8 cellular contexts compared by ENCODE assay signal in genomic region chrX:386768-387575, GRCh38. TPM values are rescaled to one million over a fixed set of nuclear protein-coding genes. Genes with fewer than 3 reads are reported as not detected.
DNase-seq lines count a peak whose midpoint lies in the region; ATAC-seq lines count a peak whose summit lies in the region.

Gene PPP2R3B, minus strand, starts transcription at chrX:386907. Its CDS starts 216 bp downstream, at chrX:386691.

- H3K27ac Mint-ChIP-seq in activated CD4-positive, alpha-beta T cell treated with anti-CD3 and anti-CD28 coated beads, Interleukin-2, amount 10 ng/mL, durations not matched to agents 7 days and 5 days = peak within 1 kb of the TSS; percentile 95
- peak within 1 kb of the TSS; percentile 97 for H3K27ac Mint-ChIP-seq in memory B cell

- H3K27ac ChIP-seq in ectodermal cell (ENCODE audit: insufficient read depth, low read depth, low read length, poor library complexity, severe bottlenecking) = peak within 1 kb of the TSS; percentile 83

- WGBS in ectodermal cell, 2 experiments = 0 to 1% methylated on average over 102 of the region's 102 CpGs

- ATAC-seq in GM19351 (IDR thresholded peaks at IDR 0.05; ENCODE audit: unreplicated experiment) (peak; percentile 93), HG03558 (IDR thresholded peaks at IDR 0.05; ENCODE audit: extremely low read depth, unreplicated experiment) (peak; percentile 80), memory B cell (ENCODE audit: low read depth) (peak; percentile 90)

- DNase-seq in AG08395 (ENCODE audit: low spot score) = peak; percentile 100
- peak; percentile 98 for DNase-seq in activated CD4-positive, alpha-beta T cell treated with anti-CD3 and anti-CD28 coated beads, Interleukin-2, amount 10 ng/mL, durations not matched to agents 7 days and 5 days
- peak; percentile 94 to 99 for DNase-seq in memory B cell (ENCODE audit: low spot score in 2 of 2)
- DNase-seq in stimulated activated CD8-positive, alpha-beta memory T cell treated with anti-CD3 and anti-CD28 coated beads, Interleukin-15, amount 100 ng/mL, for 1 hour (ENCODE audit: low read depth) = peak; percentile 95
- DNase-seq in NCI-H748 (lab: John Stamatoyannopoulos, UW; ENCODE audit: unreplicated experiment) = no peak

- peaks cover 15% of the 10 kb centered on the region for H3K4me1 Mint-ChIP-seq in activated CD4-positive, alpha-beta T cell treated with anti-CD3 and anti-CD28 coated beads, Interleukin-2, amount 10 ng/mL, durations not matched to agents 7 days and 5 days
- H3K4me1 Mint-ChIP-seq in memory B cell = peaks cover 7% of the 10 kb centered on the region

- no peaks in the 10 kb centered on the region for H3K4me1 ChIP-seq in ectodermal cell (ENCODE audit: control insufficient read depth, insufficient read depth, low read length)

- no peaks in the 10 kb centered on the region for H3K9me3 ChIP-seq in ectodermal cell (ENCODE audit: control insufficient read depth, low read length)

- no peaks in the 10 kb centered on the region for H3K36me3 Mint-ChIP-seq in activated CD4-positive, alpha-beta T cell treated with anti-CD3 and anti-CD28 coated beads, Interleukin-2, amount 10 ng/mL, durations not matched to agents 7 days and 5 days (ENCODE audit: low read depth)
- H3K36me3 Mint-ChIP-seq in memory B cell = no peaks in the 10 kb centered on the region

- CTCF ChIA-PET in activated CD4-positive, alpha-beta T cell treated with anti-CD3 and anti-CD28 coated beads, Interleukin-2, amount 10 ng/mL, durations not matched to agents 7 days and 5 days (lab: Charles Lee) = no interaction called here

- no peaks in the 10 kb centered on the region for H3K36me3 ChIP-seq in ectodermal cell (ENCODE audit: control insufficient read depth, insufficient read depth, low read length)

- no peaks in the 10 kb centered on the region for H3K9me3 Mint-ChIP-seq in activated CD4-positive, alpha-beta T cell treated with anti-CD3 and anti-CD28 coated beads, Interleukin-2, amount 10 ng/mL, durations not matched to agents 7 days and 5 days
- no peaks in the 10 kb centered on the region for H3K9me3 Mint-ChIP-seq in memory B cell

- H3K27me3 ChIP-seq in ectodermal cell (ENCODE audit: control insufficient read depth, insufficient read depth, low read length, poor library complexity, severe bottlenecking) = no peaks in the 10 kb centered on the region

- no peaks in the 10 kb centered on the region for H3K27me3 Mint-ChIP-seq in activated CD4-positive, alpha-beta T cell treated with anti-CD3 and anti-CD28 coated beads, Interleukin-2, amount 10 ng/mL, durations not matched to agents 7 days and 5 days
- H3K27me3 Mint-ChIP-seq in memory B cell = no peaks in the 10 kb centered on the region

- H3K4me3 Mint-ChIP-seq in activated CD4-positive, alpha-beta T cell treated with anti-CD3 and anti-CD28 coated beads, Interleukin-2, amount 10 ng/mL, durations not matched to agents 7 days and 5 days = peak within 1 kb of the TSS; percentile 79
- H3K4me3 Mint-ChIP-seq in memory B cell = peak within 1 kb of the TSS; percentile 85

- peak within 1 kb of the TSS; percentile 54 for H3K4me3 ChIP-seq in ectodermal cell (ENCODE audit: insufficient read depth, low read depth, low read length)

- POLR2A ChIA-PET in activated CD4-positive, alpha-beta T cell treated with anti-CD3 and anti-CD28 coated beads, Interleukin-2, amount 10 ng/mL, durations not matched to agents 7 days and 5 days (lab: Charles Lee) = no interaction called here

RNA-seq across cellular contexts. Expression of gene PPP2R3B, which starts in this region (rescaled TPM):
- total RNA-seq in activated CD4-positive, alpha-beta T cell treated with anti-CD3 and anti-CD28 coated beads, Interleukin-2, amount 10 ng/mL, durations not matched to agents 7 days and 5 days = 10 to 100 TPM; 30.6 to 33.8 TPM
- 64.4 TPM for polyA plus RNA-seq in ectodermal cell (2013, experiment 1 of 4)
- 55.3 TPM for polyA plus RNA-seq in ectodermal cell (2013, experiment 2 of 4)
- 69.1 TPM for polyA plus RNA-seq in ectodermal cell (2013, experiment 3 of 4)
- polyA plus RNA-seq in ectodermal cell (2013, experiment 4 of 4) = 77.5 TPM
